Comparison of ENCODE assay signal across 22 cellular contexts in the genomic region with DNA sequence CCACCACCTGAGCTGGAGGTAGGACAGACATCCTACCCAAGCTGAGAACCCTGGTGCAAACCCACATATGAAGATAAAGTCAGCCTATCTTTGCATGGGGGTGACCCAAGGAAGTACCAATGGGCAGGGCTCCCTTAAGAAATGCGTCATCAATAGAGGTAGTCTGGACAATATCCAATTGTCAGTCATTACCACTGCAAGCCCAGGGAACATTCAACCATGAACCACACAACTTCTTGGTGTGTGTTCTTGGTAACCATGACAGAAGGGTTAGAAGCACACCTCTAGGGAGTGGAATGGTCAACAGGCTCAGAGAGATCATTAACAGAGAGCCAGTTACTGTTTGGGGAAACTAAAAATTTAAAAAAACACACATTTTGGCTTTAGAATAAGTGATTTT.
"Had no signal": no experiment of that assay in that cellular context is flagged by ENCODE, and none has a peak within 500 bp of the region (broad histone marks: within the 10 kb centered on the region; RNA-seq: fewer than 3 reads in every experiment).

No MANE protein-coding gene starts in this region.

- H3K4me1 ChIP-seq: prostate gland, right lobe of liver, testis had no signal

- H3K27ac ChIP-seq: left ventricle myocardium inferior, ovary, prostate gland, right lobe of liver, stomach, testis, thyroid gland, transverse colon, upper lobe of right lung had no signal

- ATAC-seq: naive thymus-derived CD4-positive, alpha-beta T cell; natural killer cell treated with Interleukin-12 subunit alpha and Interleukin-12 subunit beta and Interleukin-15 and Interleukin-18, amount 100 ng/mL, for 72 hours; right lobe of liver; stimulated activated naive B cell treated with anti-CD40 and anti-IgM and Interleukin-4, amounts not matched to agents 10 μg/mL and 1 μg/mL and 100 μg/mL, for 72 hours; stimulated activated naive CD8-positive, alpha-beta T cell treated with anti-CD3 and anti-CD28 coated beads, Interleukin-15, Interleukin-2, amounts not matched to agents 100 U/mL and 50 U/mL, for 24 hours; upper lobe of right lung had no signal

- H3K27ac Mint-ChIP-seq: mesothelial cell of epicardium; natural killer cell treated with Interleukin-12 subunit alpha and Interleukin-12 subunit beta and Interleukin-15 and Interleukin-18, amount 100 ng/mL, for 72 hours; stimulated activated naive B cell treated with anti-CD40 and anti-IgM and Interleukin-4, amounts not matched to agents 10 μg/mL and 1 μg/mL and 100 μg/mL, for 72 hours had no signal

- H3K4me3 Mint-ChIP-seq: mesothelial cell of epicardium; naive thymus-derived CD4-positive, alpha-beta T cell; natural killer cell treated with Interleukin-12 subunit alpha and Interleukin-12 subunit beta and Interleukin-15 and Interleukin-18, amount 100 ng/mL, for 72 hours; stimulated activated naive B cell treated with anti-CD40 and anti-IgM and Interleukin-4, amounts not matched to agents 10 μg/mL and 1 μg/mL and 100 μg/mL, for 72 hours had no signal

- DNase-seq: head of caudate nucleus; hippocampal formation; left ventricle myocardium inferior; mesendoderm; naive thymus-derived CD4-positive, alpha-beta T cell; ovary; right lobe of liver; stimulated activated CD4-positive, alpha-beta T cell treated with anti-CD3 and anti-CD28 coated beads, Interleukin-12 subunit alpha, Interleukin-12 subunit beta, amount 100 ng/mL, for 4 hours; stimulated activated CD4-positive, alpha-beta T cell treated with anti-CD3 and anti-CD28 coated beads, Interleukin-15, amount 100 ng/mL, for 24 hours; stimulated activated CD4-positive, alpha-beta T cell treated with anti-CD3 and anti-CD28 coated beads, Interleukin-2, amount 100 ng/mL, for 24 hours; stimulated activated CD4-positive, alpha-beta T cell treated with anti-CD3 and anti-CD28 coated beads, Interleukin-4, amount 100 ng/mL, for 1 hour; stimulated activated naive B cell treated with anti-CD40 and anti-IgM and Interleukin-4, amounts not matched to agents 10 μg/mL and 1 μg/mL and 100 μg/mL, for 72 hours; stimulated activated naive CD8-positive, alpha-beta T cell treated with anti-CD3 and anti-CD28 coated beads, Interleukin-15, Interleukin-2, amounts not matched to agents 100 U/mL and 50 U/mL, for 24 hours; stomach; testis; thyroid gland; transverse colon; upper lobe of right lung had no signal

- H3K36me3 Mint-ChIP-seq: mesothelial cell of epicardium; natural killer cell treated with Interleukin-12 subunit alpha and Interleukin-12 subunit beta and Interleukin-15 and Interleukin-18, amount 100 ng/mL, for 72 hours; stimulated activated naive B cell treated with anti-CD40 and anti-IgM and Interleukin-4, amounts not matched to agents 10 μg/mL and 1 μg/mL and 100 μg/mL, for 72 hours had no signal

- H3K36me3 ChIP-seq: left ventricle myocardium inferior, ovary, prostate gland, right lobe of liver, stomach, thyroid gland, transverse colon, upper lobe of right lung had no signal

- H3K9me3 ChIP-seq: left ventricle myocardium inferior, ovary, prostate gland, right lobe of liver, stomach, testis, thyroid gland, transverse colon, upper lobe of right lung had no signal

- H3K4me3 ChIP-seq: left ventricle myocardium inferior, lung, ovary, prostate gland, right lobe of liver, stomach, testis, thyroid gland, transverse colon, upper lobe of right lung had no signal

- H3K9me3 Mint-ChIP-seq: mesothelial cell of epicardium; naive thymus-derived CD4-positive, alpha-beta T cell; natural killer cell treated with Interleukin-12 subunit alpha and Interleukin-12 subunit beta and Interleukin-15 and Interleukin-18, amount 100 ng/mL, for 72 hours; stimulated activated naive B cell treated with anti-CD40 and anti-IgM and Interleukin-4, amounts not matched to agents 10 μg/mL and 1 μg/mL and 100 μg/mL, for 72 hours had no signal

- H3K27me3 Mint-ChIP-seq: stimulated activated naive B cell treated with anti-CD40 and anti-IgM and Interleukin-4, amounts not matched to agents 10 μg/mL and 1 μg/mL and 100 μg/mL, for 72 hours had no signal

- H3K27me3 ChIP-seq: ovary, right lobe of liver, stomach, testis, thyroid gland, transverse colon, upper lobe of right lung had no signal
